In the genomic region with DNA sequence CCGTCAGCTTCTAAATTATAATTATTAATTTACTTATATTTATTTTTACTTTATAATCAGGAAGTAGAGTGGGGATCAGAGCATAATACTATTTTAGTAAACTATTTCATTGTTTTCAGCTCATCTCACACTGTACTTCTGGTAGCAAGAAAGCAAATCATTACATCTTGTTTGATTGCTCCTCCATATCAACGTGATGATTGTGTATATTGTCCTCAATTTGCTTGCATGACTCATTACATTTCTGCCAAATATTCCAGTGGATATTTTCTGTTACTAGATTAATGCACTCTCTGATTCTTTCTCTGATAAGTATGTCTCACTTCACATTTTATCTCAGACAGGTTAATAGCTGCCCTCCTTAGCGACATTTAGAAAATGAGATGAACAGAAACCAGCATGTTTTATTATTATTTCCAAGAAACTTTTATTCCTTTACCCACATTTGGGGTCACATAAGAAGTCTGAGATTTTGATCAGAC, we compare ENCODE assay signal across 21 cellular contexts.
"Had no signal": no experiment of that assay in that cellular context is flagged by ENCODE, and none has a peak within 500 bp of the region (broad histone marks: within the 10 kb centered on the region; RNA-seq: fewer than 3 reads in every experiment).

No MANE protein-coding gene starts in this region.

- DNase-seq: activated CD4-positive, alpha-beta T cell treated with anti-CD3 and anti-CD28 coated beads for 48 hours; activated CD4-positive, alpha-beta T cell treated with anti-CD3 and anti-CD28 coated beads, Interleukin-2, amount 50 U/mL, for 48 hours; activated CD8-positive, alpha-beta memory T cell treated with anti-CD3 and anti-CD28 coated beads for 24 hours; activated effector memory CD4-positive, alpha-beta T cell treated with Interleukin-2 at 50 U/mL for 16 hours; activated naive CD4-positive, alpha-beta T cell treated with anti-CD3 and anti-CD28 coated beads for 36 hours; activated naive CD8-positive, alpha-beta T cell treated with anti-CD3 and anti-CD28 coated beads for 36 hours; adrenal gland; central memory CD4-positive, alpha-beta T cell; dermis blood vessel endothelial cell; effector CD4-positive, alpha-beta T cell; gastrocnemius medialis; left cardiac atrium; left ventricle myocardium superior; posterior cingulate gyrus; right cardiac atrium; spleen; stimulated activated naive CD4-positive, alpha-beta T cell treated with Interleukin-2 at 50 U/mL for 16 hours had no signal

- H3K9me3 ChIP-seq: adrenal gland, gastrocnemius medialis had no signal

- H3K79me2 ChIP-seq: hepatocyte had no signal

- H3K4me3 ChIP-seq: adrenal gland, esophagus muscularis mucosa, gastrocnemius medialis, hepatocyte, spleen, tibial nerve had no signal

- H2AFZ ChIP-seq: hepatocyte had no signal

- H3K27me3 ChIP-seq: adrenal gland, esophagus muscularis mucosa, gastrocnemius medialis, hepatocyte, spleen, tibial nerve had no signal

- H3K4me2 ChIP-seq: hepatocyte had no signal

- H3K36me3 ChIP-seq: adrenal gland, esophagus muscularis mucosa, gastrocnemius medialis, spleen, tibial nerve had no signal

- ATAC-seq: gastrocnemius medialis, left cardiac atrium, left ventricle myocardium superior, right cardiac atrium had no signal

- H3K4me1 ChIP-seq: adrenal gland, esophagus muscularis mucosa, gastrocnemius medialis, spleen, tibial nerve had no signal

- H3K27ac ChIP-seq: adrenal gland, esophagus muscularis mucosa, gastrocnemius medialis, hepatocyte, spleen, tibial nerve, VCaP had no signal
